ENCODE assay signal across 2 cellular contexts in the genomic region with DNA sequence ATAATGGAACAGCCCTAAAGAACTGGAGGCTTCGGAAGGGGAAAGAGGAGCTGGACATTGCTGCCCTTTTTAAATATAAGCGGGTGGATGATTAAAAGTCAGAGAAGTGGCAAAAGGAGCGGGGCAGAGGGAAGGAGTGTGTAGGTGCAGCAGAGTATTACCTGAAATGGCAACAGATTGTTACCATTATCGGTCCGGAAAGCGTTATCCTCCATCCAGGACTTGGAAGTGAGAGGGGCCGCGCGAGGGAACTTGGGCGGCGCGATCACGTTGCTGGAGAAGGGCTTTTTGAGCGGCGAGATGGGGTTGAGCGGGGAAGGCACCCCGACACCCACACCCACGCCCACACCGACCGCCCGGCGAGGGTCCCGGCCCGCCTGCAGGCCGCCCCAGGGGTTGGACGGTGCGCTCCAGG.
TF ChIP-seq lines count a peak whose summit lies in the region.

No MANE protein-coding gene starts in this region.

TF ChIP-seq in H1, 55 proteins besides CTCF, POLR2A, EP300 and RAD21:
- TF ChIP-seq TAF1 (IDR thresholded peaks at IDR 0.05; ENCODE audit: low read depth, low read length) (no peak), TEAD4 (IDR thresholded peaks at IDR 0.05; ENCODE audit: low read depth, low read length) (no peak), CBX8 (IDR thresholded peaks at IDR 0.05; ENCODE audit: borderline replicate concordance, low read depth, low read length) (no peak), CREB1 (IDR thresholded peaks at IDR 0.05) (no peak), ASH2L (IDR thresholded peaks at IDR 0.05; ENCODE audit: low read length) (no peak), SP2 (IDR thresholded peaks at IDR 0.05; ENCODE audit: low read length) (no peak), FOSL1 (IDR thresholded peaks at IDR 0.05; ENCODE audit: insufficient read depth, low read depth, low read length) (no peak), RBBP5 (IDR thresholded peaks at IDR 0.05; ENCODE audit: borderline replicate concordance, low read depth, low read length) (no peak), SP4 (IDR thresholded peaks at IDR 0.05; ENCODE audit: low read length) (no peak), SIN3A (conservative IDR thresholded peaks at IDR 0.05 in 1 of 2, IDR thresholded peaks at IDR 0.05 in 1 of 2; ENCODE audit: low read depth in 1 of 2, low read length in 2 of 2) (0 out of 4 replicates have a peak, but pooled peaks of 1 of the 2 experiments have one; percentile 21)
- TF ChIP-seq, protein P1, sequence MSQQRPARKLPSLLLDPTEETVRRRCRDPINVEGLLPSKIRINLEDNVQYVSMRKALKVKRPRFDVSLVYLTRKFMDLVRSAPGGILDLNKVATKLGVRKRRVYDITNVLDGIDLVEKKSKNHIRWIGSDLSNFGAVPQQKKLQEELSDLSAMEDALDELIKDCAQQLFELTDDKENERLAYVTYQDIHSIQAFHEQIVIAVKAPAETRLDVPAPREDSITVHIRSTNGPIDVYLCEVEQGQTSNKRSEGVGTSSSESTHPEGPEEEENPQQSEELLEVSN (IDR thresholded peaks at IDR 0.05): 0 out of 2 replicates have a peak, but pooled peaks have one; percentile 72
- TF ChIP-seq, protein P2, sequence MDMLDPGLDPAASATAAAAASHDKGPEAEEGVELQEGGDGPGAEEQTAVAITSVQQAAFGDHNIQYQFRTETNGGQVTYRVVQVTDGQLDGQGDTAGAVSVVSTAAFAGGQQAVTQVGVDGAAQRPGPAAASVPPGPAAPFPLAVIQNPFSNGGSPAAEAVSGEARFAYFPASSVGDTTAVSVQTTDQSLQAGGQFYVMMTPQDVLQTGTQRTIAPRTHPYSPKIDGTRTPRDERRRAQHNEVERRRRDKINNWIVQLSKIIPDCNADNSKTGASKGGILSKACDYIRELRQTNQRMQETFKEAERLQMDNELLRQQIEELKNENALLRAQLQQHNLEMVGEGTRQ (IDR thresholded peaks at IDR 0.05; ENCODE audit: low read length): no peak

TF ChIP-seq in HEK293T, 16 proteins besides CTCF, POLR2A, EP300 and RAD21:
- TF ChIP-seq ELF4 (IDR thresholded peaks at IDR 0.05): no peak
- no peak for TF ChIP-seq SP1 (IDR thresholded peaks at IDR 0.05)
